In genomic region chrX:47562615-47563243, GRCh38 we compare ENCODE assay signal across 8 cellular contexts. TPM values are rescaled to one million over a fixed set of nuclear protein-coding genes. Genes with fewer than 3 reads are reported as not detected.
DNase-seq lines count a peak whose midpoint lies in the region; ATAC-seq and TF ChIP-seq lines count a peak whose summit lies in the region.

No MANE protein-coding gene starts in this region.

- peaks cover 13% of the 10 kb centered on the region for H3K4me1 Mint-ChIP-seq in progenitor cell of endocrine pancreas (ENCODE audit: low read depth)

- TF ChIP-seq CTCF in body of pancreas (IDR thresholded peaks at IDR 0.05) (peak in 4 of 7 experiments; percentile 9 to 24 (median 20)), progenitor cell of endocrine pancreas (IDR thresholded peaks at IDR 0.05; ENCODE audit: unreplicated experiment) (peak; percentile 29)

- peaks cover 8% of the 10 kb centered on the region for H3K9me3 Mint-ChIP-seq in progenitor cell of endocrine pancreas (ENCODE audit: low read depth)

- H3K9me3 ChIP-seq in body of pancreas: no peaks in the 10 kb centered on the region

- no peak for TF ChIP-seq POLR2A in body of pancreas (IDR thresholded peaks at IDR 0.05)

- H3K27me3 ChIP-seq in body of pancreas: no peaks in the 10 kb centered on the region

- DNase-seq in SIG-M5 treated with dmso at 0.1 percent for 504 hours (lab: John Stamatoyannopoulos, UW; ENCODE audit: unreplicated experiment) (peak; percentile 28), SIG-M5 (lab: John Stamatoyannopoulos, UW) (no peak), NCI-H2227 (lab: John Stamatoyannopoulos, UW; ENCODE audit: unreplicated experiment) (peak; percentile 51), body of pancreas (no peak), progenitor cell of endocrine pancreas (ENCODE audit: low spot score, unreplicated experiment) (no peak), NCI-H2081 (lab: John Stamatoyannopoulos, UW) (no peak), hippocampal formation (lab: John Stamatoyannopoulos, UW) (no peak), NCI-H1436 (lab: John Stamatoyannopoulos, UW) (no peak)

- H3K4me1 ChIP-seq in body of pancreas: peaks cover 32% of the 10 kb centered on the region

- intact Hi-C loops in body of pancreas (cut with DNase I): no loop called here

- no peak overlapping the region for H3K4me3 ChIP-seq in body of pancreas

- 68 to 73% methylated on average over 10 to 11 of the region's 13 CpGs for WGBS in body of pancreas, 2 donors

- H3K36me3 ChIP-seq in body of pancreas (replicated peaks in 1 of 2; ENCODE audit: insufficient read depth in 1 of 2, low read depth in 2 of 2): peaks cover 0 to 6% of the 10 kb centered on the region in 2 donors

- H3K36me3 Mint-ChIP-seq in progenitor cell of endocrine pancreas (ENCODE audit: insufficient read depth): peaks cover 8% of the 10 kb centered on the region

- peak overlapping the region; percentile 70 for H3K4me3 Mint-ChIP-seq in progenitor cell of endocrine pancreas (ENCODE audit: low read depth)

- no peak for ATAC-seq in body of pancreas

- H3K27me3 Mint-ChIP-seq in progenitor cell of endocrine pancreas: no peaks in the 10 kb centered on the region

- H3K27ac ChIP-seq in body of pancreas: no peak overlapping the region

- H3K27ac Mint-ChIP-seq in progenitor cell of endocrine pancreas: no peak overlapping the region

RNA-seq across cellular contexts. Expression of gene ARAF, which starts 1.7 kb away (rescaled TPM):
- 10 to 100 TPM; 43.3 to 48.5 TPM for total RNA-seq in body of pancreas
- 76.8 and 77.7 TPM in 2 replicates for total RNA-seq in progenitor cell of endocrine pancreas

RNA-seq across cellular contexts. Expression of gene TIMP1, which starts 19.5 kb away (rescaled TPM):
- total RNA-seq in body of pancreas: 10 to 100 TPM; 28.0 to 62.8 TPM
- total RNA-seq in progenitor cell of endocrine pancreas: 29.1 and 33.0 TPM in 2 replicates

RNA-seq across cellular contexts. Expression of gene SYN1, which starts 56.9 kb away (rescaled TPM):
- total RNA-seq in body of pancreas: 1 to 10 TPM in 1 of 2 donors, under 1 TPM in 1; 0.26 to 4.0 TPM
- 5.3 and 6.7 TPM in 2 replicates for total RNA-seq in progenitor cell of endocrine pancreas

Comparison
In these comparisons a context has a peak if more than half of its experiments do, and no peak if none do; other contexts are left out.
1. DNase-seq: peak in SIG-M5 treated with dmso at 0.1 percent for 504 hours (single experiment) and NCI-H2227 (single experiment); none in SIG-M5 (single experiment), body of pancreas (0 of 4), progenitor cell of endocrine pancreas (single experiment), NCI-H2081 (0 of 2), hippocampal formation (0 of 2) and NCI-H1436 (single experiment).